ENCODE assay signal across 8 cellular contexts in the genomic region with DNA sequence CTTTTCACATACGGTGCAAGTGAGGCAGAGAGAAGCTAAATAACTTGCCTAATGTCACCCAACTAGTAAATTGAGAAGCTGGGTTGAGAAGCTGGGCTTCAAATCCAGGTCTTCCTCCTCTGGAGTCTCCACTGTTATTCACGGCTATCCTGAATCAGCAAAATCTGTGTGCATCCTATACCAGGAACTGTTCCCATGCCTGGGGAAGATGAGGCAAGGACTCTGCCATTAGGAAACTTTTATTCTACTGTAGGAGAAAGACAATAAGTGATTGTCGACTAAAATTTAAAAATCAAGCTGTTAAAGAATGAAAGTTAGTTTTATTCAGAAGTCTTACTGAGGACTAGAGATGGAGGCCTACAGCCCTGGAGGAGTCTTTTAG. TPM values are rescaled to one million over a fixed set of nuclear protein-coding genes. Genes with fewer than 3 reads are reported as not detected.
DNase-seq lines count a peak whose midpoint lies in the region; ATAC-seq and TF ChIP-seq lines count a peak whose summit lies in the region.

No MANE protein-coding gene starts in this region.

- H3K27ac ChIP-seq in hepatocyte (peak overlapping the region; percentile 70), spleen (peak overlapping the region; percentile 79 to 94 (median 90))

- ATAC-seq in WTC11 (no peak), GM21786 (IDR thresholded peaks at IDR 0.05; ENCODE audit: unreplicated experiment) (no peak)

- H3K27me3 Mint-ChIP-seq in WTC11 (ENCODE audit: low read depth), result peaks cover 4% of the 10 kb centered on the region; the same call in 1 of the 2 replicates

- WGBS in hepatocyte (ENCODE audit: low lambda C conversion rate, missing lambda C conversion rate), result 83% methylated on average over 3 of the region's 3 CpGs
- WGBS in spleen, 5 donors, result 45 to 69% (median 56%) methylated on average over 3 of the region's 3 CpGs

- DNase-seq in HFF-Myc (ENCODE audit: extremely low read depth, low read depth) (no peak), WTC11 (ENCODE audit: low spot score) (no peak), hepatocyte (ENCODE audit: low spot score) (no peak), spleen (no peak), DMS53 (lab: John Stamatoyannopoulos, UW) (no peak), anterior cingulate cortex (lab: John Stamatoyannopoulos, UW) (no peak), NCI-H146 treated with DMSO at 0.1 percent for 48 hours (lab: John Stamatoyannopoulos, UW; ENCODE audit: unreplicated experiment) (no peak)

- intact Hi-C loops in spleen (cut with DNase I; ENCODE audit: low total_unique reads), result no loop called here

- CTCF ChIA-PET in WTC11 (lab: Charles Lee), result interaction anchor here (0.7 to 1.4 kb wide), 4 partner anchors 30 to 142 kb away, joined by 3 to 4 read pairs (median 3); no protein-coding TSS in a partner anchor

- no peak for TF ChIP-seq POLR2A in spleen (IDR thresholded peaks at IDR 0.05)

- H3K9me3 ChIP-seq in hepatocyte (ENCODE audit: low read depth) (no peaks in the 10 kb centered on the region), spleen (no peaks in the 10 kb centered on the region)

- TF ChIP-seq CTCF in HFF-Myc (IDR thresholded peaks at IDR 0.05; ENCODE audit: low read depth, low read length, missing control alignments) (no peak), WTC11 (IDR thresholded peaks at IDR 0.05) (no peak), hepatocyte (IDR thresholded peaks at IDR 0.05; ENCODE audit: poor library complexity) (no peak), spleen (IDR thresholded peaks at IDR 0.05 in 8 of 11, conservative IDR thresholded peaks at IDR 0.05 in 3 of 11) (no peak)

- H3K4me3 Mint-ChIP-seq in WTC11, result peak overlapping the region; percentile 96

- peaks cover 32% of the 10 kb centered on the region for H3K4me1 Mint-ChIP-seq in WTC11

- peaks cover 16% of the 10 kb centered on the region for H3K36me3 Mint-ChIP-seq in WTC11

- H3K4me3 ChIP-seq in HFF-Myc (replicated peaks; ENCODE audit: low read depth, low read length) (peak overlapping the region; percentile 76), hepatocyte (no peak overlapping the region), spleen (peak overlapping the region in 6 of 8 donors; percentile 60 to 92 (median 86))

- peak overlapping the region; percentile 91 for H2AFZ ChIP-seq in hepatocyte

- peaks cover 3% of the 10 kb centered on the region for H3K4me1 ChIP-seq in hepatocyte (ENCODE audit: insufficient read depth)
- H3K4me1 ChIP-seq in spleen, result peaks cover 0 to 42% (median 15%) of the 10 kb centered on the region in 6 donors

- H3K36me3 ChIP-seq in hepatocyte (replicated peaks; ENCODE audit: insufficient read depth, low read depth) (no peaks in the 10 kb centered on the region), spleen (no peaks in the 10 kb centered on the region)

- no peaks in the 10 kb centered on the region for H3K9me2 ChIP-seq in hepatocyte (replicated peaks; ENCODE audit: insufficient read depth)

- H3K79me2 ChIP-seq in hepatocyte, result peaks cover 20% of the 10 kb centered on the region

- POLR2A ChIA-PET in WTC11 (lab: Charles Lee), result no interaction called here

- peak overlapping the region; percentile 87 for H3K27ac Mint-ChIP-seq in WTC11

- no peaks in the 10 kb centered on the region for H4K20me1 ChIP-seq in hepatocyte (ENCODE audit: insufficient read depth, poor library complexity, severe bottlenecking)

- H3K27me3 ChIP-seq in hepatocyte, result no peaks in the 10 kb centered on the region
- H3K27me3 ChIP-seq in spleen (replicated peaks in 1 of 7), result no peaks in the 10 kb centered on the region

- H3K9me3 Mint-ChIP-seq in WTC11, result peaks cover 13% of the 10 kb centered on the region

- peak overlapping the region; percentile 97 for H3K4me2 ChIP-seq in hepatocyte

TF ChIP-seq in WTC11, 78 proteins besides CTCF, POLR2A, EP300 and RAD21:
- TF ChIP-seq ZNF263 (CRISPR knock-in tag; IDR thresholded peaks at IDR 0.05; ENCODE audit: low read depth) (no peak), ATF1 (CRISPR knock-in tag; IDR thresholded peaks at IDR 0.05) (no peak), ESRRA (CRISPR knock-in tag; IDR thresholded peaks at IDR 0.05; ENCODE audit: borderline replicate concordance) (no peak), NFYB (CRISPR knock-in tag; conservative IDR thresholded peaks at IDR 0.05; ENCODE audit: low read depth) (no peak), PRRX2 (CRISPR knock-in tag; IDR thresholded peaks at IDR 0.05) (no peak), ETV6 (CRISPR knock-in tag; IDR thresholded peaks at IDR 0.05) (no peak), ZNF671 (CRISPR knock-in tag; IDR thresholded peaks at IDR 0.05) (no peak), GRHL2 (CRISPR knock-in tag; IDR thresholded peaks at IDR 0.05; ENCODE audit: insufficient replicate concordance, severe bottlenecking) (no peak), TP53 (CRISPR knock-in tag; IDR thresholded peaks at IDR 0.05) (no peak), SMAD4 (CRISPR knock-in tag; IDR thresholded peaks at IDR 0.05) (no peak)
- TF ChIP-seq, protein P1, sequence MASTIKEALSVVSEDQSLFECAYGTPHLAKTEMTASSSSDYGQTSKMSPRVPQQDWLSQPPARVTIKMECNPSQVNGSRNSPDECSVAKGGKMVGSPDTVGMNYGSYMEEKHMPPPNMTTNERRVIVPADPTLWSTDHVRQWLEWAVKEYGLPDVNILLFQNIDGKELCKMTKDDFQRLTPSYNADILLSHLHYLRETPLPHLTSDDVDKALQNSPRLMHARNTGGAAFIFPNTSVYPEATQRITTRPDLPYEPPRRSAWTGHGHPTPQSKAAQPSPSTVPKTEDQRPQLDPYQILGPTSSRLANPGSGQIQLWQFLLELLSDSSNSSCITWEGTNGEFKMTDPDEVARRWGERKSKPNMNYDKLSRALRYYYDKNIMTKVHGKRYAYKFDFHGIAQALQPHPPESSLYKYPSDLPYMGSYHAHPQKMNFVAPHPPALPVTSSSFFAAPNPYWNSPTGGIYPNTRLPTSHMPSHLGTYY (CRISPR knock-in tag; IDR thresholded peaks at IDR 0.05), result no peak
- TF ChIP-seq, protein P2, sequence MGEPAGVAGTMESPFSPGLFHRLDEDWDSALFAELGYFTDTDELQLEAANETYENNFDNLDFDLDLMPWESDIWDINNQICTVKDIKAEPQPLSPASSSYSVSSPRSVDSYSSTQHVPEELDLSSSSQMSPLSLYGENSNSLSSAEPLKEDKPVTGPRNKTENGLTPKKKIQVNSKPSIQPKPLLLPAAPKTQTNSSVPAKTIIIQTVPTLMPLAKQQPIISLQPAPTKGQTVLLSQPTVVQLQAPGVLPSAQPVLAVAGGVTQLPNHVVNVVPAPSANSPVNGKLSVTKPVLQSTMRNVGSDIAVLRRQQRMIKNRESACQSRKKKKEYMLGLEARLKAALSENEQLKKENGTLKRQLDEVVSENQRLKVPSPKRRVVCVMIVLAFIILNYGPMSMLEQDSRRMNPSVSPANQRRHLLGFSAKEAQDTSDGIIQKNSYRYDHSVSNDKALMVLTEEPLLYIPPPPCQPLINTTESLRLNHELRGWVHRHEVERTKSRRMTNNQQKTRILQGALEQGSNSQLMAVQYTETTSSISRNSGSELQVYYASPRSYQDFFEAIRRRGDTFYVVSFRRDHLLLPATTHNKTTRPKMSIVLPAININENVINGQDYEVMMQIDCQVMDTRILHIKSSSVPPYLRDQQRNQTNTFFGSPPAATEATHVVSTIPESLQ (CRISPR knock-in tag; IDR thresholded peaks at IDR 0.05), result no peak
- TF ChIP-seq, protein P3, sequence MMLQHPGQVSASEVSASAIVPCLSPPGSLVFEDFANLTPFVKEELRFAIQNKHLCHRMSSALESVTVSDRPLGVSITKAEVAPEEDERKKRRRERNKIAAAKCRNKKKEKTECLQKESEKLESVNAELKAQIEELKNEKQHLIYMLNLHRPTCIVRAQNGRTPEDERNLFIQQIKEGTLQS (CRISPR knock-in tag; conservative IDR thresholded peaks at IDR 0.05), result no peak
- TF ChIP-seq, protein P4, sequence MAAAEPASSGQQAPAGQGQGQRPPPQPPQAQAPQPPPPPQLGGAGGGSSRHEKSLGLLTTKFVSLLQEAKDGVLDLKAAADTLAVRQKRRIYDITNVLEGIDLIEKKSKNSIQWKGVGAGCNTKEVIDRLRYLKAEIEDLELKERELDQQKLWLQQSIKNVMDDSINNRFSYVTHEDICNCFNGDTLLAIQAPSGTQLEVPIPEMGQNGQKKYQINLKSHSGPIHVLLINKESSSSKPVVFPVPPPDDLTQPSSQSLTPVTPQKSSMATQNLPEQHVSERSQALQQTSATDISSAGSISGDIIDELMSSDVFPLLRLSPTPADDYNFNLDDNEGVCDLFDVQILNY (CRISPR knock-in tag; IDR thresholded peaks at IDR 0.05), result no peak
- TF ChIP-seq, protein P5, sequence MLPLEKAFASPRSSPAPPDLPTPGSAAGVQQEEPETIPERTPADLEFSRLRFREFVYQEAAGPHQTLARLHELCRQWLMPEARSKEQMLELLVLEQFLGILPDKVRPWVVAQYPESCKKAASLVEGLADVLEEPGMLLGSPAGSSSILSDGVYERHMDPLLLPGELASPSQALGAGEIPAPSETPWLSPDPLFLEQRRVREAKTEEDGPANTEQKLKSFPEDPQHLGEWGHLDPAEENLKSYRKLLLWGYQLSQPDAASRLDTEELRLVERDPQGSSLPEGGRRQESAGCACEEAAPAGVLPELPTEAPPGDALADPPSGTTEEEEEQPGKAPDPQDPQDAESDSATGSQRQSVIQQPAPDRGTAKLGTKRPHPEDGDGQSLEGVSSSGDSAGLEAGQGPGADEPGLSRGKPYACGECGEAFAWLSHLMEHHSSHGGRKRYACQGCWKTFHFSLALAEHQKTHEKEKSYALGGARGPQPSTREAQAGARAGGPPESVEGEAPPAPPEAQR (CRISPR knock-in tag; IDR thresholded peaks at IDR 0.05), result no peak
TF ChIP-seq in WTC11: peak in this region for 0.

RNA-seq across cellular contexts. Expression of a gene that starts 0.9 kb away (rescaled TPM):
- 8.8 to 10.5 TPM (median 9.2 TPM) in 3 replicates for total RNA-seq in WTC11 (2021)
- 1.2 and 2.1 TPM in 2 replicates for total RNA-seq in hepatocyte
- polyA plus RNA-seq in hepatocyte, result 1.3 and 2.1 TPM in 2 replicates
- total RNA-seq in spleen, result 10 to 100 TPM in 2 of 7 donors, 1 to 10 TPM in 5; 5.9 to 15.3 (median 8.1) TPM
- polyA plus RNA-seq in spleen, result 1 to 10 TPM; 1.9 to 2.3 (median 2.0) TPM
